ENCODE assay signal across 2 cellular contexts in genomic region chr2:66929632-66930385, GRCh38.
TF ChIP-seq lines count a peak whose summit lies in the region.

No MANE protein-coding gene starts in this region.

TF ChIP-seq in IMR-90, 13 proteins besides CTCF, POLR2A, EP300 and RAD21:
- no peak for TF ChIP-seq BHLHE40 (IDR thresholded peaks at IDR 0.05; ENCODE audit: low read depth, low read length)
- no peak for TF ChIP-seq ELK1 (IDR thresholded peaks at IDR 0.05; ENCODE audit: borderline replicate concordance, low read depth, low read length)
- TF ChIP-seq NFE2L2 (IDR thresholded peaks at IDR 0.05; ENCODE audit: low read depth, low read length), result no peak
- TF ChIP-seq SMC3 (IDR thresholded peaks at IDR 0.05; ENCODE audit: low read depth, low read length), result no peak
- peak; percentile 74 for TF ChIP-seq CEBPB (IDR thresholded peaks at IDR 0.05; ENCODE audit: low read depth, low read length)

TF ChIP-seq in H1, 55 proteins besides CTCF, POLR2A, EP300 and RAD21:
- TF ChIP-seq SP1 (IDR thresholded peaks at IDR 0.05; ENCODE audit: low read depth, low read length), result no peak
- no peak for TF ChIP-seq FOSL1 (IDR thresholded peaks at IDR 0.05; ENCODE audit: insufficient read depth, low read depth, low read length)
- no peak for TF ChIP-seq RBBP5 (IDR thresholded peaks at IDR 0.05; ENCODE audit: borderline replicate concordance, low read depth, low read length)
